In the genomic region with DNA sequence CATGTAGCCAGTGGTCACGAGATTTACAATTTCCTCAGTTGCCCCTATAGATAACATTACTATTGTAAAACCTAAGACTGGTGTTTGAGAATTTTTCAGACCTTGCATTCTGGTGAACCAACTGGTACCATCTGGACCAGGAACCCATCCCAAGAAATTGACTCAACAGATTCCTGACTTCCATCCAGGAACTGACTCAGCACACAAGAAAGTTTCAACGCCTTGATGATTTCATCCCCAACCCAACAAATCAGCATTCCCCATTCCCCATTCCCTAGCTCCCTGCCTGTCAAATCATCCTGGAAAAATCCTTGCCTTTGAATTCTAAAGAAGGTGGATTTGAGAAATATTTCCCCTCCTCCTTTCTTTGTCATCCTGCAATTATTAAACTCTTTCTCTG, we compare ENCODE assay signal across 18 cellular contexts.
DNase-seq lines count a peak whose midpoint lies in the region; TF ChIP-seq lines count a peak whose summit lies in the region.
"Had no signal": no experiment of that assay in that cellular context is flagged by ENCODE, and none has a peak within 500 bp of the region (broad histone marks: within the 10 kb centered on the region; RNA-seq: fewer than 3 reads in every experiment).

No MANE protein-coding gene starts in this region.

- H3K27me3 ChIP-seq in BJ (ENCODE audit: control insufficient read depth, insufficient read depth, low read length): no peaks in the 10 kb centered on the region
- no peaks in the 10 kb centered on the region for H3K27me3 ChIP-seq in MG63
- no peaks in the 10 kb centered on the region for H3K27me3 ChIP-seq in ascending aorta
- H3K27me3 ChIP-seq: BLaER1 treated with 17β-estradiol and CSF1 and Interleukin-3, amounts not matched to agents 10 nM and 100 nM; gastrocnemius medialis; upper lobe of right lung had no signal

- H3K4me3 ChIP-seq in BJ (ENCODE audit: low read depth, low read length) (no peak overlapping the region), MG63 (no peak overlapping the region), mesodermal cell (ENCODE audit: extremely low read depth, insufficient read depth, low read length, poor library complexity, severe bottlenecking) (no peak overlapping the region), ascending aorta (no peak overlapping the region)
- H3K4me3 ChIP-seq: BLaER1 treated with 17β-estradiol and CSF1 and Interleukin-3, amounts not matched to agents 10 nM and 100 nM; gastrocnemius medialis; prostate gland; upper lobe of right lung had no signal

- H3K9me3 ChIP-seq in MG63 (no peaks in the 10 kb centered on the region; the same call in 1 of the 2 replicates), mesodermal cell (ENCODE audit: control insufficient read depth, low read length) (no peaks in the 10 kb centered on the region), ascending aorta (no peaks in the 10 kb centered on the region)
- H3K9me3 ChIP-seq: gastrocnemius medialis, prostate gland, upper lobe of right lung had no signal

- H3K36me3 ChIP-seq in BJ (ENCODE audit: control insufficient read depth, insufficient read depth, low read length) (no peaks in the 10 kb centered on the region), MG63 (no peaks in the 10 kb centered on the region), mesodermal cell (ENCODE audit: control insufficient read depth, insufficient read depth, low read length) (no peaks in the 10 kb centered on the region), ascending aorta (no peaks in the 10 kb centered on the region)
- H3K36me3 ChIP-seq: BLaER1 treated with 17β-estradiol and CSF1 and Interleukin-3, amounts not matched to agents 10 nM and 100 nM; gastrocnemius medialis; prostate gland; upper lobe of right lung had no signal

- peak overlapping the region; percentile 74 for H3K27ac ChIP-seq in mesodermal cell (ENCODE audit: low read depth, low read length, severe bottlenecking)
- no peak overlapping the region for H3K27ac ChIP-seq in ascending aorta
- H3K27ac ChIP-seq: BLaER1 treated with 17β-estradiol and CSF1 and Interleukin-3, amounts not matched to agents 10 nM and 100 nM; gastrocnemius medialis; prostate gland; upper lobe of right lung had no signal

- TF ChIP-seq CTCF in BJ (IDR thresholded peaks at IDR 0.05; ENCODE audit: insufficient read depth, low read depth, low read length): no peak
- no peak for TF ChIP-seq CTCF in ascending aorta (IDR thresholded peaks at IDR 0.05)

- WGBS in mesodermal cell (ENCODE audit: insufficient coverage in 2 of 2), 2 experiments: 57 to 60% methylated on average over 1 of the region's 2 CpGs

- CTCF ChIA-PET in BJ (lab: Yijun Ruan, JAX): no interaction called here

- intact Hi-C loops in ascending aorta (cut with DNase I): no loop called here
- intact Hi-C loops in posterior cingulate gyrus (cut with DNase I): no loop called here

- H3K4me1 ChIP-seq in mesodermal cell (ENCODE audit: control insufficient read depth, insufficient read depth, low read length, poor library complexity, severe bottlenecking) (peaks cover 8% of the 10 kb centered on the region), ascending aorta (no peaks in the 10 kb centered on the region)
- H3K4me1 ChIP-seq: BLaER1 treated with 17β-estradiol and CSF1 and Interleukin-3, amounts not matched to agents 10 nM and 100 nM; gastrocnemius medialis; prostate gland; upper lobe of right lung had no signal

- POLR2A ChIA-PET in BJ (lab: Charles Lee): interaction anchor here (0.6 to 0.7 kb wide), 2 partner anchors 10 to 95 kb away, joined by 3 read pairs; no protein-coding TSS in a partner anchor

- peak; percentile 68 for DNase-seq in BJ (ENCODE audit: low read depth)
- peak; percentile 72 for DNase-seq in MG63
- peak; percentile 81 for DNase-seq in dedifferentiated amniotic fluid mesenchymal stem cell (ENCODE audit: extremely low spot score)
- no peak for DNase-seq in NCI-H1436 (lab: John Stamatoyannopoulos, UW)
- no peak for DNase-seq in ascending aorta (ENCODE audit: low spot score in 2 of 2)
- DNase-seq in posterior cingulate gyrus: no peak
- no peak for DNase-seq in OCI-M1 (lab: John Stamatoyannopoulos, UW)
- DNase-seq: activated CD4-positive, alpha-beta T cell treated with anti-CD3 and anti-CD28 coated beads for 1 hour; activated T-cell treated with anti-CD3 and anti-CD28 coated beads for 4 hours; gastrocnemius medialis; GF-D8; HFFc6; immature natural killer cell; T-cell; upper lobe of right lung had no signal

Comparison
In these comparisons a context has a peak if more than half of its experiments do, and no peak if none do; other contexts are left out.
1. DNase-seq: peak in BJ (single experiment), MG63 (single experiment) and dedifferentiated amniotic fluid mesenchymal stem cell (single experiment); none in NCI-H1436 (single experiment), ascending aorta (0 of 2), posterior cingulate gyrus (0 of 10) and OCI-M1 (single experiment).